In the genomic region with DNA sequence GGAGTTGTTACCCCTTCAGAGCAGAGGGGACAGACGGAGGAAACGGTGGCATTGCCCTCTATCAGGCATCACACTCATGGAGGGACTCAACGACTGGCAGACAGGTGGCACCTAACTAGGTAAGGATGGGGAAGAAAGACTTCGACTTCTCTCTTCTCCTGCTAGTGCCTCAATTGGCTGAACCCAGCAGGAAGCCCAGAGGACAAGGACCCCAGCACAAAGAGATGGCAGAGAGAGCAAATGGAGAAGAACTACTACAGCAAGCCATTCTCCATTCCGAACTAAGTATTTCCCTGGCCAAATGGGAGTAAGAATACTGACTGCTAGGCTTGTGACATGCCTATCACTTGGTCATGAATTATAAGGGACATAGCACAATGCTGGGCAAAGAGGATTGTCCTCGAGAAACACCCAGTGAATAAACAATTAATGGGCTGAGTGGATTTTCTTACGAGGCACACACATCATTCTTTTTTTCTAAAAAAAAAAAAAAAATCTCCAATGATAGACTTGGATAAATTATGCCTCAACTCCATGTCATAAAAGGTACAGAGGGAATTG, we compare ENCODE assay signal across 22 cellular contexts. TPM values are rescaled to one million over a fixed set of nuclear protein-coding genes. Genes with fewer than 3 reads are reported as not detected.
DNase-seq lines count a peak whose midpoint lies in the region; ATAC-seq, FAIRE-seq and TF ChIP-seq lines count a peak whose summit lies in the region.
"Had no signal": no experiment of that assay in that cellular context is flagged by ENCODE, and none has a peak within 500 bp of the region (broad histone marks: within the 10 kb centered on the region; RNA-seq: fewer than 3 reads in every experiment).

No MANE protein-coding gene starts in this region.

- TSS peak; percentile 85 for BruUV-seq in K562 (replicated peaks; lab: Mats Ljungman, UMichigan)

- peak overlapping the region; percentile 66 to 67; a peak in 3 of 4 replicates for H3K9ac ChIP-seq in K562 (ENCODE audit: insufficient read depth in 1 of 2, low read depth in 2 of 2, low read length in 2 of 2)
- no peak overlapping the region for H3K9ac ChIP-seq in neural cell (ENCODE audit: low read length)

- in situ Hi-C loops in K562 (cut with MboI): no loop called here

- intact Hi-C loops in left ventricle myocardium superior (cut with micrococcal nuclease) (no loop called here), cardiac septum (cut with DNase I) (no loop called here), K562 (cut with micrococcal nuclease) (no loop called here)

- H3K27me3 ChIP-seq in K562 (ENCODE audit: control insufficient read depth in 2 of 2, insufficient read depth in 2 of 2, low read length in 2 of 2): no peaks in the 10 kb centered on the region; a peak in 1 of 5 replicates
- no peaks in the 10 kb centered on the region for H3K27me3 ChIP-seq in neural cell (ENCODE audit: insufficient read depth, low read depth, low read length)
- H3K27me3 ChIP-seq: BE2C had no signal

- FAIRE-seq in K562 (lab: Jason Lieb, UNC): peak; percentile 42
- FAIRE-seq: D721Med, GM12892, GM18507, HTR-8/SVneo had no signal

- H3K4me2 ChIP-seq in K562 (ENCODE audit: insufficient read depth, low read length) (peak overlapping the region; percentile 64), neural cell (ENCODE audit: low read length) (no peak overlapping the region)

- H3K36me3 ChIP-seq in K562 (ENCODE audit: control insufficient read depth, insufficient read depth, low read length) (no peaks in the 10 kb centered on the region), neural cell (ENCODE audit: insufficient read depth, low read length) (no peaks in the 10 kb centered on the region)
- H3K36me3 ChIP-seq: BE2C had no signal

- no peak for TF ChIP-seq RAD21 in K562 (CRISPR knock-in tag; conservative IDR thresholded peaks at IDR 0.05 in 1 of 2, IDR thresholded peaks at IDR 0.05 in 1 of 2)
- no peak for TF ChIP-seq RAD21 in neural cell (conservative IDR thresholded peaks at IDR 0.05)

- POLR2A ChIA-PET in K562 (lab: Yijun Ruan, JAX): interaction anchor here (0.7 to 1.5 kb wide), 9 partner anchors 9 to 44 kb away, joined by 3 to 9 read pairs (median 4); partner anchors contain the start of gene CPEB4
- POLR2A ChIA-PET in naive thymus-derived CD8-positive, alpha-beta T cell (lab: Charles Lee): no interaction called here

- no peak for DNase-seq in left ventricle myocardium superior
- DNase-seq in cardiac septum (ENCODE audit: low spot score): no peak
- no peak for DNase-seq in K562 (ENCODE audit: extremely low read depth in 1 of 4, low spot score in 3 of 4)
- DNase-seq in superior temporal gyrus (ENCODE audit: extremely low spot score): peak; percentile 33
- DNase-seq in naive thymus-derived CD8-positive, alpha-beta T cell: no peak
- DNase-seq: BE2C, C1 segment of cervical spinal cord, Caco-2, DMS79, GDM1, GOT3, H7, HFFc6, IMR-90 had no signal

- H3K4me3 ChIP-seq in K562 (no peak overlapping the region), neural cell (ENCODE audit: low read length) (no peak overlapping the region)

- H3F3A ChIP-seq in neural cell (ENCODE audit: insufficient read depth, low read length, poor library complexity, severe bottlenecking): no peaks in the 10 kb centered on the region

- H3K27me3 Mint-ChIP-seq in naive thymus-derived CD8-positive, alpha-beta T cell: peaks cover 0 to 16% (median 4%) of the 10 kb centered on the region in 5 donors

- no peak overlapping the region for H3K4me3 Mint-ChIP-seq in naive thymus-derived CD8-positive, alpha-beta T cell
- H3K4me3 Mint-ChIP-seq: HFFc6 had no signal

- CTCF ChIA-PET in K562 (lab: Yijun Ruan, JAX; ENCODE audit: low intra/inter-chr PET ratio): no interaction called here

- TF ChIP-seq CTCF in K562 (IDR thresholded peaks at IDR 0.05 in 2 of 3, conservative IDR thresholded peaks at IDR 0.05 in 1 of 3; ENCODE audit: insufficient read depth in 2 of 3, low read depth in 1 of 3, low read length in 3 of 3): no peak
- no peak for TF ChIP-seq CTCF in neural cell (IDR thresholded peaks at IDR 0.05; ENCODE audit: poor library complexity, severe bottlenecking)

- H3K27ac ChIP-seq in K562 (ENCODE audit: extremely low read depth, low read depth, low read length): peak overlapping the region; percentile 91
- peak overlapping the region; percentile 11 for H3K27ac ChIP-seq in neural cell (ENCODE audit: low read length)

- H3K4me1 ChIP-seq in K562 (replicated peaks in 1 of 2; ENCODE audit: control insufficient read depth in 2 of 2, insufficient read depth in 2 of 2, low read length in 2 of 2): peaks cover 62 to 85% of the 10 kb centered on the region in 2 experiments

- H3K9me3 ChIP-seq in K562 (replicated peaks; ENCODE audit: control insufficient read depth, insufficient read depth, low read depth, low read length): no peaks in the 10 kb centered on the region
- H3K9me3 ChIP-seq in neural cell (ENCODE audit: low read length): no peaks in the 10 kb centered on the region
- H3K9me3 ChIP-seq: BE2C had no signal

- TF ChIP-seq EP300 in K562 (IDR thresholded peaks at IDR 0.05; ENCODE audit: low read length): no peak
- TF ChIP-seq EP300 in neural cell (conservative IDR thresholded peaks at IDR 0.05; ENCODE audit: poor library complexity, severe bottlenecking): no peak

- H3K79me2 ChIP-seq in K562 (ENCODE audit: control insufficient read depth, insufficient read depth, low read length) (no peaks in the 10 kb centered on the region), neural cell (replicated peaks; ENCODE audit: insufficient read depth, low read length) (no peaks in the 10 kb centered on the region)

- H4K20me1 ChIP-seq in K562 (replicated peaks; ENCODE audit: control insufficient read depth, insufficient read depth, low read length) (no peaks in the 10 kb centered on the region), neural cell (ENCODE audit: insufficient read depth) (no peaks in the 10 kb centered on the region)

- H2AFZ ChIP-seq in K562 (ENCODE audit: low read depth, low read length) (peak overlapping the region; percentile 77), neural cell (ENCODE audit: low read depth, low read length) (no peak overlapping the region)

- no peaks in the 10 kb centered on the region for H3K9me2 ChIP-seq in neural cell (ENCODE audit: insufficient read depth, low read length)

- peaks cover 0 to 15% (median 6%) of the 10 kb centered on the region in 3 donors for H3K36me3 Mint-ChIP-seq in naive thymus-derived CD8-positive, alpha-beta T cell
- H3K36me3 Mint-ChIP-seq: CD4-positive, CD25-positive, alpha-beta regulatory T cell had no signal

- peaks cover 0 to 2% (median under 1%) of the 10 kb centered on the region in 4 donors for H3K4me1 Mint-ChIP-seq in naive thymus-derived CD8-positive, alpha-beta T cell

- no peak for TF ChIP-seq POLR2A in K562 (conservative IDR thresholded peaks at IDR 0.05)

- H3K9me1 ChIP-seq in K562 (ENCODE audit: control insufficient read depth, insufficient read depth, low read length): no peaks in the 10 kb centered on the region

- peaks cover 0 to 15% (median 8%) of the 10 kb centered on the region in 9 donors for H3K9me3 Mint-ChIP-seq in naive thymus-derived CD8-positive, alpha-beta T cell

- WGBS in K562 (ENCODE audit: insufficient coverage, low coverage, missing lambda C conversion rate): 24% methylated on average over 7 of the region's 7 CpGs

- peak overlapping the region in 1 of 10 donors; percentile 27 for H3K27ac Mint-ChIP-seq in naive thymus-derived CD8-positive, alpha-beta T cell
- H3K27ac Mint-ChIP-seq: HFFc6 had no signal

- peak; percentile 17 for ATAC-seq in left ventricle myocardium superior
- ATAC-seq in K562: no peak
- no peak for ATAC-seq in naive thymus-derived CD8-positive, alpha-beta T cell
- ATAC-seq in GM18909 (IDR thresholded peaks at IDR 0.05; ENCODE audit: poor library complexity, unreplicated experiment): no peak
- ATAC-seq: HCT116 had no signal

TF ChIP-seq in neural cell, 6 proteins besides CTCF, POLR2A, EP300 and RAD21 (continues in another document):
- no peak for TF ChIP-seq SMC3 (conservative IDR thresholded peaks at IDR 0.05; ENCODE audit: poor library complexity)

RNA-seq across cellular contexts. Expression of gene CPEB4, which starts 35.3 kb away (rescaled TPM):
- total RNA-seq in left ventricle myocardium superior (125 TPM), cardiac septum (187 TPM), K562 (2014; rRNA removed) (9.5 and 10.2 TPM in 2 replicates), K562 (2014; rRNA removed; fragmentation: Illumina TruSeq; extraction: Trizol) (20.6 and 21.8 TPM in 2 replicates), K562 (2015; rRNA removed; fragmentation: Illumina TruSeq; extraction: Trizol) (12.0 and 12.4 TPM in 2 replicates), K562 (2021) (17.7 and 19.7 TPM in 2 replicates)
- total RNA-seq in K562 (2011; cell fraction: chromatin; rRNA removed; ENCODE audit: low replicate concordance): 49.3 and 127 TPM in 2 replicates
- total RNA-seq in K562 (2011; cell fraction: nucleolus; rRNA removed): 32.2 and 37.4 TPM in 2 replicates
- 56.7 and 64.2 TPM in 2 replicates for total RNA-seq in K562 (2011; cell fraction: nucleoplasm; rRNA removed)
- polyA plus RNA-seq in K562 (2011; rRNA removed) (17.6 and 21.3 TPM in 2 replicates), K562 (2014; fragmentation: Illumina TruSeq; extraction: Trizol) (9.3 and 13.2 TPM in 2 replicates), K562 (2014; fragmentation: Nextera tagmentation; extraction: Ambion mirVana) (10 to 100 TPM in 1 of 2 experiments, 1 to 10 TPM in 1; 7.4 to 10.2 TPM), K562 (2014; rRNA removed) (11.0 and 12.2 TPM in 2 replicates), neural cell (37.9 and 42.2 TPM in 2 replicates)
- 9.8 and 13.5 TPM in 2 replicates for polyA plus RNA-seq in K562 (2011; cell fraction: cytosol; rRNA removed)
- polyA plus RNA-seq in K562 (2011; cell fraction: nucleus; rRNA removed): 33.8 and 38.5 TPM in 2 replicates
- 11.6 and 13.2 TPM in 2 replicates for polyA plus RNA-seq in K562 (2012)
- 49.0 and 67.5 TPM in 2 replicates for polyA minus RNA-seq in K562 (2011; rRNA and poly(A)+ RNA removed)
- polyA minus RNA-seq in K562 (2011; cell fraction: cytosol; rRNA and poly(A)+ RNA removed): 12.2 and 17.7 TPM in 2 replicates
- polyA minus RNA-seq in K562 (2011; cell fraction: nucleus; rRNA and poly(A)+ RNA removed): 45.2 and 47.7 TPM in 2 replicates
- polyA minus RNA-seq in neural cell: 104 and 121 TPM in 2 replicates
- 10 to 100 TPM; 14.4 to 16.0 TPM for total RNA-seq in naive thymus-derived CD8-positive, alpha-beta T cell
- polyA plus RNA-seq in naive thymus-derived CD8-positive, alpha-beta T cell: 1 to 10 TPM; 1.2 to 4.4 (median 2.8) TPM
